Comparison of ENCODE assay signal across 23 cellular contexts in the genomic region with DNA sequence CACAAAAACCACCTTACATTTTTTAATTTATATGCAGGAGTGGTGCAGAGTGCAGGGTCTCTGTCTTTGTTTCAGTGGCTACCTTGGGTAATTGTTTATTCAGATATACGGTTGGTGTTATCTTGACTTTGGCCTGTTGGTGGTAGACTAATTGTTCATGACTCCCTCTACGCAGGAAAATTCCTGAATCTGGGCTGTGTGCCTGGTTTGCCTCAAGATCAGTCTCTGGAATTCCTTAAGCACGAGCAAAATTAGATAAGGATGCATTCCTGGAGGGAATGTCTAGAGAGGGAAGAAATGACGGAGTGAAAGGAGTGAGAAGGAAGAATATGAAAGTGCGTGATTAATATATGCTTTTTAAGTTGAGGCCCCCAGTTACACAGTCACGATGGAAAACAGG.
DNase-seq lines count a peak whose midpoint lies in the region; ATAC-seq, FAIRE-seq and TF ChIP-seq lines count a peak whose summit lies in the region.
"Had no signal": no experiment of that assay in that cellular context is flagged by ENCODE, and none has a peak within 500 bp of the region (broad histone marks: within the 10 kb centered on the region; RNA-seq: fewer than 3 reads in every experiment).

No MANE protein-coding gene starts in this region.

- H3K36me3 ChIP-seq in mammary epithelial cell (ENCODE audit: insufficient read depth, low read length) (no peaks in the 10 kb centered on the region), MM.1S (replicated peaks; ENCODE audit: insufficient read depth, low read length) (no peaks in the 10 kb centered on the region)
- H3K36me3 ChIP-seq: BLaER1 treated with 17β-estradiol and CSF1 and Interleukin-3, amounts not matched to agents 10 nM and 100 nM; Peyer's patch had no signal

- no peak overlapping the region for H3K4me2 ChIP-seq in mammary epithelial cell (ENCODE audit: insufficient read depth, low read depth, low read length)
- no peak overlapping the region for H3K4me2 ChIP-seq in MM.1S (ENCODE audit: low read depth, low read length)
- H3K4me2 ChIP-seq: BLaER1 treated with 17β-estradiol and CSF1 and Interleukin-3, amounts not matched to agents 10 nM and 100 nM had no signal

- CTCF ChIA-PET in mammary epithelial cell (lab: Charles Lee; ENCODE audit: low non-redundant PET), result no interaction called here

- dilution Hi-C loops in mammary epithelial cell (cut with HindIII; ENCODE audit: low sequenced_read_pairs), result no loop called here

- in situ Hi-C loops in mammary epithelial cell (cut with MboI; ENCODE audit: low sequenced_read_pairs in 2 of 2), result no loop called here

- no peak for TF ChIP-seq CTCF in mammary epithelial cell (conservative IDR thresholded peaks at IDR 0.05 in 1 of 2, IDR thresholded peaks at IDR 0.05 in 1 of 2; ENCODE audit: extremely low read depth in 1 of 2, insufficient read depth in 1 of 2, low read depth in 1 of 2, low read length in 2 of 2)
- no peak for TF ChIP-seq CTCF in MM.1S (IDR thresholded peaks at IDR 0.05; ENCODE audit: low read length)

- no peaks in the 10 kb centered on the region for H3F3A ChIP-seq in MM.1S (ENCODE audit: insufficient read depth, low read length)

- ATAC-seq in left cardiac atrium (peak in 1 of 2 donors; percentile 60), right cardiac atrium (no peak)
- ATAC-seq: GM12878 had no signal

- H3K79me2 ChIP-seq in mammary epithelial cell (ENCODE audit: insufficient read depth, low read length) (no peaks in the 10 kb centered on the region), MM.1S (ENCODE audit: low read length) (no peaks in the 10 kb centered on the region)

- no peaks in the 10 kb centered on the region; the same call in 1 of the 2 replicates for H3K9me2 ChIP-seq in MM.1S (replicated peaks; ENCODE audit: insufficient read depth, low read length)

- 12% methylated on average over 6 of the region's 6 CpGs for WGBS in right cardiac atrium
- 53% methylated on average over 6 of the region's 6 CpGs for WGBS in mammary epithelial cell (ENCODE audit: low coverage, missing lambda C conversion rate)

- intact Hi-C loops in left cardiac atrium (cut with DNase I) (no loop called here), right cardiac atrium (cut with DNase I) (no loop called here), mammary epithelial cell (cut with micrococcal nuclease) (no loop called here)

- no peak overlapping the region for H3K9ac ChIP-seq in mammary epithelial cell (ENCODE audit: insufficient read depth, low read length)
- no peak overlapping the region for H3K9ac ChIP-seq in MM.1S (ENCODE audit: low read length)
- H3K9ac ChIP-seq: BLaER1 treated with 17β-estradiol and CSF1 and Interleukin-3, amounts not matched to agents 10 nM and 100 nM had no signal

- H3K9me3 ChIP-seq in right cardiac atrium (ENCODE audit: control insufficient read depth, low read length), result no peaks in the 10 kb centered on the region
- H3K9me3 ChIP-seq in mammary epithelial cell (replicated peaks; ENCODE audit: insufficient read depth, low read length), result no peaks in the 10 kb centered on the region
- H3K9me3 ChIP-seq in MM.1S (replicated peaks; ENCODE audit: insufficient read depth, low read length), result no peaks in the 10 kb centered on the region
- H3K9me3 ChIP-seq: BLaER1 treated with 17β-estradiol and CSF1 and Interleukin-3, amounts not matched to agents 10 nM and 100 nM; Peyer's patch had no signal

- H3K4me1 ChIP-seq in right cardiac atrium (ENCODE audit: control insufficient read depth, insufficient read depth, low read length), result no peaks in the 10 kb centered on the region
- H3K4me1 ChIP-seq in mammary epithelial cell (ENCODE audit: insufficient read depth, low read length), result no peaks in the 10 kb centered on the region
- H3K4me1 ChIP-seq in MM.1S (ENCODE audit: low read length), result no peaks in the 10 kb centered on the region
- H3K4me1 ChIP-seq: BLaER1 treated with 17β-estradiol and CSF1 and Interleukin-3, amounts not matched to agents 10 nM and 100 nM; Peyer's patch had no signal

- FAIRE-seq in frontal cortex (lab: Jason Lieb, UNC), result no peak
- FAIRE-seq: D721Med, GM12878, TTC549 had no signal

- no peaks in the 10 kb centered on the region for H3K27me3 ChIP-seq in right cardiac atrium (ENCODE audit: control insufficient read depth, insufficient read depth)
- H3K27me3 ChIP-seq in mammary epithelial cell (ENCODE audit: insufficient read depth, low read length), result peaks cover 2% of the 10 kb centered on the region
- H3K27me3 ChIP-seq in MM.1S (replicated peaks; ENCODE audit: insufficient read depth, low read length), result no peaks in the 10 kb centered on the region
- H3K27me3 ChIP-seq: BLaER1 treated with 17β-estradiol and CSF1 and Interleukin-3, amounts not matched to agents 10 nM and 100 nM; Peyer's patch had no signal

- no TSS peak for BruUV-seq in mammary epithelial cell (replicated peaks; lab: Mats Ljungman, UMichigan)

- no peak overlapping the region for H3K4me3 ChIP-seq in right cardiac atrium (ENCODE audit: low read length)
- H3K4me3 ChIP-seq in mammary epithelial cell (replicated peaks in 1 of 3; ENCODE audit: insufficient read depth in 1 of 3, low read depth in 2 of 3, low read length in 3 of 3), result no peak overlapping the region
- no peak overlapping the region for H3K4me3 ChIP-seq in MM.1S (ENCODE audit: low read length)
- H3K4me3 ChIP-seq: BLaER1 treated with 17β-estradiol and CSF1 and Interleukin-3, amounts not matched to agents 10 nM and 100 nM; GM12878; Peyer's patch had no signal

- DNase-seq in left cardiac atrium (peak; percentile 17), right cardiac atrium (no peak), astrocyte of the hippocampus (ENCODE audit: low read depth, low spot score) (peak; percentile 92), iPS-NIHi7 (ENCODE audit: extremely low spot score) (peak; percentile 11), mammary epithelial cell (no peak), frontal cortex (ENCODE audit: low spot score in 2 of 2) (no peak), MM.1S (no peak), KG1 (lab: John Stamatoyannopoulos, UW) (no peak)
- DNase-seq: activated naive CD4-positive, alpha-beta T cell treated with Interleukin-2 at 50 U/mL for 16 hours; dermis blood vessel endothelial cell; GF-D8; glutamatergic neuron; immature natural killer cell; NCI-H1436 treated with DMSO at 0.1 percent for 48 hours; NCI-H345; nephron progenitor cell; Peyer's patch; stimulated activated CD4-positive, alpha-beta T cell treated with anti-CD3 and anti-CD28 coated beads, Interleukin-12 subunit alpha, Interleukin-12 subunit beta, amount 100 ng/mL, for 4 hours had no signal

- no peak overlapping the region for H3K27ac ChIP-seq in right cardiac atrium (ENCODE audit: low read length)
- H3K27ac ChIP-seq in mammary epithelial cell (ENCODE audit: insufficient read depth, low read depth, low read length), result no peak overlapping the region
- no peak overlapping the region for H3K27ac ChIP-seq in MM.1S (ENCODE audit: low read length)
- H3K27ac ChIP-seq: BLaER1 treated with 17β-estradiol and CSF1 and Interleukin-3, amounts not matched to agents 10 nM and 100 nM; epithelial cell of prostate; Peyer's patch had no signal

- H4K20me1 ChIP-seq in mammary epithelial cell (ENCODE audit: insufficient read depth, low read length), result no peaks in the 10 kb centered on the region
- H4K20me1 ChIP-seq in MM.1S (ENCODE audit: insufficient read depth, low read length), result no peaks in the 10 kb centered on the region
- H4K20me1 ChIP-seq: BLaER1 treated with 17β-estradiol and CSF1 and Interleukin-3, amounts not matched to agents 10 nM and 100 nM had no signal

- no peak overlapping the region for H2AFZ ChIP-seq in mammary epithelial cell (ENCODE audit: low read depth, low read length)
- no peak overlapping the region for H2AFZ ChIP-seq in MM.1S (ENCODE audit: low read length)

Comparison
In these comparisons a context has a peak if more than half of its experiments do, and no peak if none do; other contexts are left out.
1. DNase-seq: peak in left cardiac atrium (single experiment), astrocyte of the hippocampus (single experiment) and iPS-NIHi7 (single experiment); none in right cardiac atrium (0 of 3), mammary epithelial cell (single experiment), frontal cortex (0 of 2), MM.1S (single experiment) and KG1 (single experiment).